8 cellular contexts compared by ENCODE assay signal in genomic region chr6:41039060-41039998, GRCh38. TPM values are rescaled to one million over a fixed set of nuclear protein-coding genes. Genes with fewer than 3 reads are reported as not detected.
DNase-seq lines count a peak whose midpoint lies in the region; ATAC-seq and TF ChIP-seq lines count a peak whose summit lies in the region.

TSS of gene UNC5CL (minus strand) at chr6:41039221. CDS start at chr6:41035074, 4,147 bp downstream.

- DNase-seq in AG09309 (ENCODE audit: low read depth): no peak
- peak; percentile 2 for DNase-seq in NCI-H774 (lab: John Stamatoyannopoulos, UW)
- peak; percentile 65 to 69 for DNase-seq in activated T-cell treated with anti-CD3 and anti-CD28 coated beads, Interleukin-2, amount 50 U/mL, for 48 hours
- peak; percentile 29 for DNase-seq in fibroblast of villous mesenchyme (ENCODE audit: low read depth)
- DNase-seq in renal cortical epithelial cell (ENCODE audit: low read depth): peak; percentile 73
- DNase-seq in globus pallidus (ENCODE audit: low spot score): no peak

- ATAC-seq in GM18909 (IDR thresholded peaks at IDR 0.05; ENCODE audit: poor library complexity, unreplicated experiment) (peak; percentile 57), HG02610 (IDR thresholded peaks at IDR 0.05; ENCODE audit: unreplicated experiment) (no peak)

- TF ChIP-seq CTCF in AG09309 (IDR thresholded peaks at IDR 0.05; ENCODE audit: control insufficient read depth, insufficient read depth, low read depth, low read length, missing control alignments) (peak; percentile 80), fibroblast of villous mesenchyme (IDR thresholded peaks at IDR 0.05; ENCODE audit: insufficient read depth, low read depth, low read length) (peak; percentile 77)

- no peak within 1 kb of the TSS for H3K4me3 ChIP-seq in AG09309 (ENCODE audit: control insufficient read depth, low read depth, low read length)
- H3K4me3 ChIP-seq in fibroblast of villous mesenchyme (ENCODE audit: low read depth, low read length): no peak within 1 kb of the TSS

RNA-seq across cellular contexts. Expression of gene UNC5CL, which starts in this region (rescaled TPM):
- total RNA-seq in fibroblast of villous mesenchyme (under 0.01 TPM in 2 replicates), renal cortical epithelial cell (2.4 and 9.6 TPM in 2 replicates)

Comparison
In these comparisons a context has a peak if more than half of its experiments do, and no peak if none do; other contexts are left out.
1. Peak in DNase-seq in fibroblast of villous mesenchyme; RNA of the gene not detected or under 1 TPM.
2. DNase-seq: peak in NCI-H774 (single experiment), activated T-cell treated with anti-CD3 and anti-CD28 coated beads, Interleukin-2, amount 50 U/mL, for 48 hours (2 of 2) and renal cortical epithelial cell (single experiment); none in AG09309 (single experiment) and globus pallidus (single experiment).